ENCODE assay signal across 20 cellular contexts in the genomic region with DNA sequence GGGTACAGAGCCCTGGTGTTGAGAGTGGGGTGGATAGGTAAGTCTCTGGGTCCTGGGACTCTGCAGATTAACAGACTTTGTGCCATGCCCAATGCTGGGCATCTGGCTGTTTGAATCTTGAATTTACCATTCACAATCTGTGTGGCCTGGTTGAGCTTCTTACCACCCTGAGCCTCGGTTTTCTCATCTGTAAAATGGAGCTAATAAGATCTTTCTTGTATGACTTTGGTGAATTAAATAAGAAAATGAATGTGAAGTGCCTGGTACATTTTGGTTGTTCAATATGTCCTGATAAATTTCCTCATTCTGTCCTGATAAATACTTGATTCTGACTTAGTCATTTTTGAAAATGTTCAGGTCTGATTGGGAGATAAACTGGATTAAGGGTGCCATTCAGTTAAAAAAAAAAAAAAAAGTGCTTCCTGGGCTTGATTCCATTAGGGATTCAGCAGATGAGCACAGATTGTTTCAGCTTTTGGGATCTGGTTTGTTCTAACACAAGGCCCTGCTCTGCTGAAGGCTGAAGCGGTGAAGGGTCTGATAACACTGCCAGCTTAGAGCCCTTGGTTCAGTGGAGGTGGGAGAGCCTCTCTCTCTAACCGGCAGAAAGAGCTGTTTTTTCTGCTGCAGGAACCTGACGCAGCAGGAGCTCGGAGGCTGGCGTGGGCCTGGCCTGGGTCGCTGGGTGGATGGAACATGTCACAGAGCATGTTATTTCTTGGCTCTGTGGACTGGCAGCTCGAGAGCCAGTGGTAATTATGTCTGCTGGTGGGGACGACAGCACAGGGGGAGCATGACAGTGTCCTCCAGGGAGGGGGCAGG. TPM values are rescaled to one million over a fixed set of nuclear protein-coding genes. Genes with fewer than 3 reads are reported as not detected.
DNase-seq lines count a peak whose midpoint lies in the region; ATAC-seq and TF ChIP-seq lines count a peak whose summit lies in the region.
"Had no signal": no experiment of that assay in that cellular context is flagged by ENCODE, and none has a peak within 500 bp of the region (broad histone marks: within the 10 kb centered on the region; RNA-seq: fewer than 3 reads in every experiment).

No MANE protein-coding gene starts in this region.

- H3K4me3 ChIP-seq in dorsolateral prefrontal cortex (no peak overlapping the region), muscle layer of colon (ENCODE audit: low read depth in 1 of 2, low read length in 2 of 2) (no peak overlapping the region)
- H3K4me3 ChIP-seq: body of pancreas, MG63 had no signal

- H3K27ac ChIP-seq in dorsolateral prefrontal cortex: peak overlapping the region; percentile 21 to 99 (median 94)
- H3K27ac ChIP-seq in muscle layer of colon (ENCODE audit: low read depth, low read length): peak overlapping the region; percentile 77
- H3K27ac ChIP-seq: body of pancreas, VCaP had no signal

- intact Hi-C loops in dorsolateral prefrontal cortex (cut with DNase I): no loop called here

- H3K27me3 ChIP-seq in dorsolateral prefrontal cortex (no peaks in the 10 kb centered on the region), muscle layer of colon (ENCODE audit: control insufficient read depth in 1 of 2, insufficient read depth in 2 of 2, low read length in 2 of 2) (no peaks in the 10 kb centered on the region)
- H3K27me3 ChIP-seq: body of pancreas, MG63 had no signal

- H3K9me3 ChIP-seq in muscle layer of colon (ENCODE audit: low read length): no peaks in the 10 kb centered on the region
- H3K9me3 ChIP-seq: body of pancreas, MG63 had no signal

- peaks cover 33% of the 10 kb centered on the region for H3K4me1 Mint-ChIP-seq in type B pancreatic cell (ENCODE audit: unreplicated experiment)

- peak overlapping the region; percentile 39 for H3K4me3 Mint-ChIP-seq in type B pancreatic cell

- DNase-seq in activated naive CD4-positive, alpha-beta T cell treated with anti-CD3 and anti-CD28 coated beads, Interleukin-2, amount 50 U/mL, for 72 hours (ENCODE audit: low spot score in 2 of 2): no peak
- no peak for DNase-seq in activated naive CD4-positive, alpha-beta T cell (lab: John Stamatoyannopoulos, UW)
- peak in 2 of 10 donors; percentile 42 to 48 for DNase-seq in dorsolateral prefrontal cortex
- no peak for DNase-seq in type B pancreatic cell (ENCODE audit: extremely low spot score, unreplicated experiment)
- no peak for DNase-seq in activated naive CD4-positive, alpha-beta T cell treated with anti-CD3 and anti-CD28 coated beads, Interleukin-2, amount 50 U/mL, for 16 hours
- DNase-seq in ecto neural progenitor cell (ENCODE audit: low spot score): no peak
- no peak for DNase-seq in SIG-M5 (lab: John Stamatoyannopoulos, UW)
- DNase-seq: 8988T; activated gamma-delta T cell; body of pancreas; DMS53; effector CD8-positive, alpha-beta T cell; left cardiac atrium; MG63; NCI-H187; NCI-H524 had no signal

- TF ChIP-seq CTCF in dorsolateral prefrontal cortex (IDR thresholded peaks at IDR 0.05 in 54 of 56, conservative IDR thresholded peaks at IDR 0.05 in 2 of 56; ENCODE audit: low read depth in 1 of 56, partially characterized antibody in 56 of 56) (no peak), type B pancreatic cell (conservative IDR thresholded peaks at IDR 0.05) (no peak)

- peaks cover 43% of the 10 kb centered on the region for H3K4me1 ChIP-seq in muscle layer of colon (ENCODE audit: insufficient read depth, low read length)
- H3K4me1 ChIP-seq: body of pancreas had no signal

- peaks cover 26% of the 10 kb centered on the region for H3K36me3 ChIP-seq in muscle layer of colon (ENCODE audit: insufficient read depth, low read length)

- ATAC-seq in activated naive CD4-positive, alpha-beta T cell treated with anti-CD3 and anti-CD28 coated beads, Interleukin-2, amount 50 U/mL, for 72 hours: no peak
- ATAC-seq: body of pancreas, Panc1 had no signal

- H3K9me3 Mint-ChIP-seq in activated naive CD4-positive, alpha-beta T cell treated with anti-CD3 and anti-CD28 coated beads, Interleukin-2, amount 50 U/mL, for 72 hours: no peaks in the 10 kb centered on the region
- H3K9me3 Mint-ChIP-seq in type B pancreatic cell: no peaks in the 10 kb centered on the region

- H3K27me3 Mint-ChIP-seq in type B pancreatic cell: no peaks in the 10 kb centered on the region
- H3K27me3 Mint-ChIP-seq: progenitor cell of endocrine pancreas had no signal

- peaks cover 8 to 15% of the 10 kb centered on the region in 2 donors for H3K36me3 Mint-ChIP-seq in activated naive CD4-positive, alpha-beta T cell treated with anti-CD3 and anti-CD28 coated beads, Interleukin-2, amount 50 U/mL, for 72 hours
- peaks cover 19% of the 10 kb centered on the region for H3K36me3 Mint-ChIP-seq in type B pancreatic cell

- H3K27ac Mint-ChIP-seq in activated naive CD4-positive, alpha-beta T cell treated with anti-CD3 and anti-CD28 coated beads, Interleukin-2, amount 50 U/mL, for 72 hours: peak overlapping the region; percentile 10 to 83
- H3K27ac Mint-ChIP-seq in type B pancreatic cell: no peak overlapping the region
- H3K27ac Mint-ChIP-seq: progenitor cell of endocrine pancreas had no signal

- peak overlapping the region; percentile 8 for H3K9ac ChIP-seq in muscle layer of colon (ENCODE audit: low read length)

RNA-seq across cellular contexts. Expression of gene TTC7A, which starts 59.0 kb away (rescaled TPM):
- total RNA-seq in activated naive CD4-positive, alpha-beta T cell treated with anti-CD3 and anti-CD28 coated beads, Interleukin-2, amount 50 U/mL, for 72 hours: 10 to 100 TPM; 32.9 to 66.6 TPM
- total RNA-seq in dorsolateral prefrontal cortex (10 to 100 TPM; 15.2 to 63.1 (median 25.3) TPM), type B pancreatic cell (ENCODE audit: low replicate concordance) (15.9 and 19.8 TPM in 2 replicates)
